Comparison of ENCODE assay signal across 8 cellular contexts in the genomic region with DNA sequence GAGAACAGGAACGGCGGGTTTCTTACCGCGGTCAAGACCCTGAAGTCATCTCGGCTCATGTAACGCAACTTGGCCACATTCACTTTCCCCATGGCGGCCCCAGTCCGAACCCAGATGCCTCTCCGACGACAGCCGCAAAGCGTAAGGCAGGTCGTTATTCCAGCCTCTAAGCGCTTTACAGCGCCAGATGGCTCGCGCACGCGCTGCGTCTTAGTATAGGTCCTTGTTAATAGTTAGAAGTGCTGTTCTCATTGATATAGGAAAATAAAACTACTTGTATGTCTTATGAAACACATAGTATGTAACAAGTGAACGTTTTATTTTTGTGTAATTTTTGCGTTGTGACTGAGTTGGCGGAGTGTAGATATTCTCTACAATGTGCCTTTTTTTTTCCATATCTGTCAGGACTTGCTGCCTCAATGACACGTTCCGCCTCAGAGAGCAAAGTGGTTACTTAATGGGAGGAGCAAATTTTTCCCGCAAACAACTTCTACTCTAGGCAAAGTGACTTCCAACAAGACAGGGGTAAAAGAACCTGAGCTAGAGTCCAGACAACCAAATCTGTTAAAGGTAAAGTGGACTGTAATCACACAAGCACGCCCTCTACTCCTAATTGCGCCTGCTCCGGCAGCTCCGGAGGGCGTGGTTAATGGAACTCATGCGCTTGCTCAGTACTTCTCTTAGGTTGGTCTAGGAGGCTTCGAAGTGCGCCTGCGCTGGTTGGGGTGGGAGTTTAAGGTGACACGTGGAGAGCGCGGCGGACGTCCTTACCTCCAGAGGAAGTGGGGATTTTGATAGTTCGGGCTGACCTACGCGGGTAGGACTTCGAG. TPM values are rescaled to one million over a fixed set of nuclear protein-coding genes. Genes with fewer than 3 reads are reported as not detected.
DNase-seq lines count a peak whose midpoint lies in the region; ATAC-seq and TF ChIP-seq lines count a peak whose summit lies in the region.

Gene RIOK2 (minus strand): TSS at position 148 of the 830 bp plus-strand sequence. CDS start 56 bp downstream, at position 92.

- peak; percentile 90 for ATAC-seq in GM21576 (IDR thresholded peaks at IDR 0.05; ENCODE audit: unreplicated experiment)
- ATAC-seq in PC-3 = peak; percentile 90

- H3K27me3 ChIP-seq in PC-3 (ENCODE audit: low read length) = no peaks in the 10 kb centered on the region

- H3K27ac ChIP-seq in PC-3 (ENCODE audit: low read length) = peak within 1 kb of the TSS; percentile 85

- H3K36me3 ChIP-seq in PC-3 (ENCODE audit: low read depth, low read length) = peaks cover 13% of the 10 kb centered on the region

- H3F3A ChIP-seq in PC-3 (ENCODE audit: low read length, unreplicated experiment) = no peaks in the 10 kb centered on the region

- TF ChIP-seq CTCF in PC-3 (conservative IDR thresholded peaks at IDR 0.05; ENCODE audit: low read depth, low read length) (no peak), epithelial cell of proximal tubule (conservative IDR thresholded peaks at IDR 0.05; ENCODE audit: low read depth, low read length) (peak; percentile 2)

- peaks cover 14% of the 10 kb centered on the region for H3K4me1 ChIP-seq in PC-3 (ENCODE audit: insufficient read depth, low read length)

- peak; percentile 98 for DNase-seq in DMS114 treated with DMSO at 0.1 percent for 48 hours (lab: John Stamatoyannopoulos, UW; ENCODE audit: unreplicated experiment)
- DNase-seq in PC-3 = peak; percentile 95
- DNase-seq in activated T-cell treated with anti-CD3 and anti-CD28 coated beads for 48 hours (ENCODE audit: low read depth) = peak; percentile 90
- DNase-seq in epithelial cell of proximal tubule (ENCODE audit: low read depth) = peak; percentile 90
- peak; percentile 93 for DNase-seq in mucosa of gallbladder (ENCODE audit: low spot score)
- peak; percentile 83 to 87 for DNase-seq in stimulated activated CD8-positive, alpha-beta memory T cell treated with anti-CD3 and anti-CD28 coated beads, Interleukin-4, amount 100 ng/mL, for 4 hours (ENCODE audit: low read depth in 2 of 2, low spot score in 1 of 2)

- H3K4me3 ChIP-seq in PC-3 (ENCODE audit: low read length) (peak within 1 kb of the TSS; percentile 84), epithelial cell of proximal tubule (ENCODE audit: low read depth, low read length) (peak within 1 kb of the TSS; percentile 94)

- no peaks in the 10 kb centered on the region for H3K9me2 ChIP-seq in PC-3 (replicated peaks; ENCODE audit: low read length)

- peak within 1 kb of the TSS; percentile 95 for H2AFZ ChIP-seq in PC-3 (ENCODE audit: low read length)

- BruUV-seq in PC-3 (replicated peaks; lab: Mats Ljungman, UMichigan) = TSS peak; percentile 11

- CTCF ChIA-PET in PC-3 (lab: Charles Lee) = interaction anchor here (0.6 kb wide), 2 partner anchors 431 to 1588 kb away, joined by 5 to 13 read pairs; no protein-coding TSS in a partner anchor

- TF ChIP-seq EP300 in Ishikawa (IDR thresholded peaks at IDR 0.05; ENCODE audit: borderline replicate concordance) = no peak

- peaks cover 37% of the 10 kb centered on the region for H3K79me2 ChIP-seq in PC-3 (ENCODE audit: low read length)

- H3K9me3 ChIP-seq in PC-3 (ENCODE audit: low read length) = no peaks in the 10 kb centered on the region

- no peaks in the 10 kb centered on the region for H4K20me1 ChIP-seq in PC-3 (ENCODE audit: low read length)

- H3K4me2 ChIP-seq in PC-3 (ENCODE audit: low read length) = peak within 1 kb of the TSS; percentile 90

- intact Hi-C loops in PC-3 (cut with micrococcal nuclease) = loop anchor here (2.0 to 5.0 kb wide), 3 partner anchors 41 to 1589 kb away; partner anchors contain the start of gene RGMB

- H3K9ac ChIP-seq in PC-3 (ENCODE audit: low read length) = peak within 1 kb of the TSS; percentile 88

- TF ChIP-seq RAD21 in Ishikawa (IDR thresholded peaks at IDR 0.05; ENCODE audit: low read depth) = no peak

- POLR2A ChIA-PET in PC-3 (lab: Charles Lee; ENCODE audit: unreplicated experiment) = no interaction called here

TF ChIP-seq in Ishikawa, 13 proteins besides CTCF, POLR2A, EP300 and RAD21:
- TF ChIP-seq TCF12 (IDR thresholded peaks at IDR 0.05; ENCODE audit: low read depth) (peak; percentile 35; the same call in 1 of the 2 replicates), REST (IDR thresholded peaks at IDR 0.05; ENCODE audit: low read depth) (no peak), EGR1 (IDR thresholded peaks at IDR 0.05) (no peak), NFIC (IDR thresholded peaks at IDR 0.05) (no peak), TAF1 (IDR thresholded peaks at IDR 0.05; ENCODE audit: low read depth) (peak; percentile 78), TEAD4 (IDR thresholded peaks at IDR 0.05) (peak; percentile 11; the same call in 1 of the 2 replicates), CREB1 (IDR thresholded peaks at IDR 0.05; ENCODE audit: low read depth) (no peak), YY1 (IDR thresholded peaks at IDR 0.05; ENCODE audit: low read depth) (peak; percentile 79), CEBPB (IDR thresholded peaks at IDR 0.05) (no peak), FOXM1 (IDR thresholded peaks at IDR 0.05; ENCODE audit: borderline replicate concordance, low read depth) (no peak)
- TF ChIP-seq, protein P1, sequence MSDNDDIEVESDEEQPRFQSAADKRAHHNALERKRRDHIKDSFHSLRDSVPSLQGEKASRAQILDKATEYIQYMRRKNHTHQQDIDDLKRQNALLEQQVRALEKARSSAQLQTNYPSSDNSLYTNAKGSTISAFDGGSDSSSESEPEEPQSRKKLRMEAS (IDR thresholded peaks at IDR 0.05) = peak; percentile 100
- TF ChIP-seq, protein P2, sequence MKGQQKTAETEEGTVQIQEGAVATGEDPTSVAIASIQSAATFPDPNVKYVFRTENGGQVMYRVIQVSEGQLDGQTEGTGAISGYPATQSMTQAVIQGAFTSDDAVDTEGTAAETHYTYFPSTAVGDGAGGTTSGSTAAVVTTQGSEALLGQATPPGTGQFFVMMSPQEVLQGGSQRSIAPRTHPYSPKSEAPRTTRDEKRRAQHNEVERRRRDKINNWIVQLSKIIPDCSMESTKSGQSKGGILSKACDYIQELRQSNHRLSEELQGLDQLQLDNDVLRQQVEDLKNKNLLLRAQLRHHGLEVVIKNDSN (IDR thresholded peaks at IDR 0.05) = peak; percentile 76
TF ChIP-seq in Ishikawa: peak in this region for 6.

RNA-seq across cellular contexts. Expression of gene RIOK2, which starts in this region (rescaled TPM):
- 16.1 and 22.3 TPM in 2 replicates for total RNA-seq in PC-3 (2014; rRNA removed)
- 10.4 and 48.8 TPM in 2 replicates for total RNA-seq in epithelial cell of proximal tubule
- 13.7 TPM for total RNA-seq in mucosa of gallbladder

Comparison
In these comparisons a context has a peak if more than half of its experiments do, and no peak if none do; other contexts are left out.
1. Peak in every context shown above with its lines: DNase-seq, ATAC-seq, H3K4me3 ChIP-seq and H3K27ac ChIP-seq.